In the genomic region with DNA sequence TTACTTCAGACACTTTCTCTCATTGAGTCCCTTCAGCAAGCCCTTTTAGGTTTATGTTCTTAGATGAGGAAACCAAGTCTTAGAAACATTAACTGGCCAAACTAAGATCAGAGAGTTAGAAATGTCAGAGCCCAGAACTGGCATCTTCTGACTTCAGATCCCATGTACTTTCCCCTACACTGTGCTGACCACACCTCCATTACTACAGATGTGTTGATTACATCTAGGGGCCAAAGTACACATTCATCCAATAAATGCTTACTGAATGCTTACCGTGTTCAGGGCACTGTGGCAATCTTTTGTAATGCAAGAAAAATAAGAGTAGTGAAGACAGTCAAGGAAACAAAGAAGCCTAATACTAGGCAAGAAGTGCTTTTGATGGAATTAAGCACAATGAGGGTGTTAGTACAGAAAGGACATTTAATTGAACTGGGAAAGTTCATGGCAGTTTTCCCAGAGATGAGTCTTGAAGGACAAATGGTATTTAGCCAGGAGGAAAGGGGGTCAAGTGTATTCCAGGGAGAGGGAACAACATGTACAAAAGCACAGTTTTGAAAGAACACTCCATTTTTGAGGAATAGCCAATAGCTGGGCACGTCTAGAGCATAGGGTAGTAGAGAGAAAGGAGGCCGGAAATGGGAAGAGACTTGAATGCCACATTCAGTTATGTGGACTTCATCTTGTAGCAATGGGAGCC, we compare ENCODE assay signal across 14 cellular contexts.
A peak's percentile ranks its signal among the peaks of the same experiment; 100 is the strongest.
DNase-seq lines count a peak whose midpoint lies in the region; ATAC-seq and TF ChIP-seq lines count a peak whose summit lies in the region.
"Had no signal": no experiment of that assay in that cellular context is flagged by ENCODE, and none has a peak within 500 bp of the region (broad histone marks: within the 10 kb centered on the region; RNA-seq: fewer than 3 reads in every experiment).

No MANE protein-coding gene starts in this region.

- H2AFZ ChIP-seq in hepatocyte, result no peak overlapping the region

- H3K4me1 ChIP-seq in hepatocyte (ENCODE audit: insufficient read depth), result peaks cover 4% of the 10 kb centered on the region
- H3K4me1 ChIP-seq: left lung had no signal

- no peaks in the 10 kb centered on the region for H3K9me3 Mint-ChIP-seq in WTC11
- H3K9me3 Mint-ChIP-seq: activated CD8-positive, alpha-beta T cell treated with anti-CD3 and anti-CD28 coated beads for 36 hours had no signal

- H3K4me2 ChIP-seq in hepatocyte, result no peak overlapping the region

- H3K27ac ChIP-seq in hepatocyte, result peak overlapping the region; percentile 44
- H3K27ac ChIP-seq: left lung had no signal

- H3K36me3 Mint-ChIP-seq in WTC11, result no peaks in the 10 kb centered on the region

- H3K9me3 ChIP-seq in hepatocyte (ENCODE audit: low read depth), result no peaks in the 10 kb centered on the region
- H3K9me3 ChIP-seq: left lung had no signal

- no peaks in the 10 kb centered on the region for H3K79me2 ChIP-seq in hepatocyte

- no peak for ATAC-seq in GM21786 (IDR thresholded peaks at IDR 0.05; ENCODE audit: unreplicated experiment)
- ATAC-seq in WTC11, result no peak
- ATAC-seq: activated CD8-positive, alpha-beta T cell treated with anti-CD3 and anti-CD28 coated beads for 36 hours; K562; left lung had no signal

- H3K27ac Mint-ChIP-seq in WTC11, result no peak overlapping the region
- H3K27ac Mint-ChIP-seq: activated CD8-positive, alpha-beta T cell treated with anti-CD3 and anti-CD28 coated beads for 36 hours had no signal

- POLR2A ChIA-PET in WTC11 (lab: Charles Lee), result no interaction called here

- H4K20me1 ChIP-seq in hepatocyte (ENCODE audit: insufficient read depth, poor library complexity, severe bottlenecking), result no peaks in the 10 kb centered on the region

- H3K36me3 ChIP-seq in hepatocyte (replicated peaks; ENCODE audit: insufficient read depth, low read depth), result no peaks in the 10 kb centered on the region
- H3K36me3 ChIP-seq: left lung had no signal

- WGBS in hepatocyte (ENCODE audit: low lambda C conversion rate, missing lambda C conversion rate), result 80% methylated on average over 3 of the region's 3 CpGs

- in situ Hi-C loops in G401 (cut with HindIII; ENCODE audit: low sequenced_read_pairs), result no loop called here

- peaks cover 19% of the 10 kb centered on the region for H3K4me1 Mint-ChIP-seq in WTC11

- CTCF ChIA-PET in WTC11 (lab: Charles Lee), result no interaction called here

- peak; percentile 27 for DNase-seq in G401 (ENCODE audit: low spot score)
- peak; percentile 53 for DNase-seq in amniotic epithelial cell (ENCODE audit: low read depth)
- DNase-seq in hepatocyte (ENCODE audit: low spot score), result peak; percentile 46
- peak; percentile 89 for DNase-seq in renal cortical epithelial cell (ENCODE audit: low read depth)
- no peak for DNase-seq in amniotic stem cell (lab: John Stamatoyannopoulos, UW)
- DNase-seq in ureter (ENCODE audit: low spot score), result no peak
- DNase-seq in WTC11 (ENCODE audit: low spot score), result no peak
- DNase-seq: activated CD8-positive, alpha-beta T cell treated with anti-CD3 and anti-CD28 coated beads for 36 hours; COR-L47; left lung; NCI-H187; NCI-H748 treated with DMSO at 0.1 percent for 48 hours had no signal

- no peaks in the 10 kb centered on the region for H3K9me2 ChIP-seq in hepatocyte (replicated peaks; ENCODE audit: insufficient read depth)

- no peaks in the 10 kb centered on the region for H3K27me3 Mint-ChIP-seq in WTC11 (ENCODE audit: low read depth)

- H3K4me3 ChIP-seq in hepatocyte, result no peak overlapping the region
- H3K4me3 ChIP-seq: K562, left lung had no signal

- TF ChIP-seq CTCF in hepatocyte (IDR thresholded peaks at IDR 0.05; ENCODE audit: poor library complexity) (no peak), WTC11 (IDR thresholded peaks at IDR 0.05) (no peak)

- H3K4me3 Mint-ChIP-seq in WTC11, result no peak overlapping the region
- H3K4me3 Mint-ChIP-seq: activated CD8-positive, alpha-beta T cell treated with anti-CD3 and anti-CD28 coated beads for 36 hours had no signal

- no peaks in the 10 kb centered on the region for H3K27me3 ChIP-seq in hepatocyte
- H3K27me3 ChIP-seq: left lung had no signal

TF ChIP-seq in WTC11, 78 proteins besides CTCF, POLR2A, EP300 and RAD21:
- TF ChIP-seq, protein P1, sequence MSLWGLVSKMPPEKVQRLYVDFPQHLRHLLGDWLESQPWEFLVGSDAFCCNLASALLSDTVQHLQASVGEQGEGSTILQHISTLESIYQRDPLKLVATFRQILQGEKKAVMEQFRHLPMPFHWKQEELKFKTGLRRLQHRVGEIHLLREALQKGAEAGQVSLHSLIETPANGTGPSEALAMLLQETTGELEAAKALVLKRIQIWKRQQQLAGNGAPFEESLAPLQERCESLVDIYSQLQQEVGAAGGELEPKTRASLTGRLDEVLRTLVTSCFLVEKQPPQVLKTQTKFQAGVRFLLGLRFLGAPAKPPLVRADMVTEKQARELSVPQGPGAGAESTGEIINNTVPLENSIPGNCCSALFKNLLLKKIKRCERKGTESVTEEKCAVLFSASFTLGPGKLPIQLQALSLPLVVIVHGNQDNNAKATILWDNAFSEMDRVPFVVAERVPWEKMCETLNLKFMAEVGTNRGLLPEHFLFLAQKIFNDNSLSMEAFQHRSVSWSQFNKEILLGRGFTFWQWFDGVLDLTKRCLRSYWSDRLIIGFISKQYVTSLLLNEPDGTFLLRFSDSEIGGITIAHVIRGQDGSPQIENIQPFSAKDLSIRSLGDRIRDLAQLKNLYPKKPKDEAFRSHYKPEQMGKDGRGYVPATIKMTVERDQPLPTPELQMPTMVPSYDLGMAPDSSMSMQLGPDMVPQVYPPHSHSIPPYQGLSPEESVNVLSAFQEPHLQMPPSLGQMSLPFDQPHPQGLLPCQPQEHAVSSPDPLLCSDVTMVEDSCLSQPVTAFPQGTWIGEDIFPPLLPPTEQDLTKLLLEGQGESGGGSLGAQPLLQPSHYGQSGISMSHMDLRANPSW (CRISPR knock-in tag; conservative IDR thresholded peaks at IDR 0.05; ENCODE audit: low read depth), result no peak
- TF ChIP-seq ZNF263 (CRISPR knock-in tag; IDR thresholded peaks at IDR 0.05; ENCODE audit: low read depth) (no peak), ETV6 (CRISPR knock-in tag; IDR thresholded peaks at IDR 0.05) (no peak), ZNF416 (CRISPR knock-in tag; IDR thresholded peaks at IDR 0.05) (no peak), ESRRA (CRISPR knock-in tag; IDR thresholded peaks at IDR 0.05; ENCODE audit: borderline replicate concordance) (no peak), JAZF1 (CRISPR knock-in tag; IDR thresholded peaks at IDR 0.05) (no peak), ZNF671 (CRISPR knock-in tag; IDR thresholded peaks at IDR 0.05) (no peak), GRHL2 (CRISPR knock-in tag; IDR thresholded peaks at IDR 0.05; ENCODE audit: insufficient replicate concordance, severe bottlenecking) (no peak), SMAD3 (CRISPR knock-in tag; IDR thresholded peaks at IDR 0.05; ENCODE audit: borderline replicate concordance) (no peak), TEAD4 (CRISPR knock-in tag; IDR thresholded peaks at IDR 0.05) (no peak), NFE2L1 (CRISPR knock-in tag; IDR thresholded peaks at IDR 0.05) (no peak)
- TF ChIP-seq, protein P2, sequence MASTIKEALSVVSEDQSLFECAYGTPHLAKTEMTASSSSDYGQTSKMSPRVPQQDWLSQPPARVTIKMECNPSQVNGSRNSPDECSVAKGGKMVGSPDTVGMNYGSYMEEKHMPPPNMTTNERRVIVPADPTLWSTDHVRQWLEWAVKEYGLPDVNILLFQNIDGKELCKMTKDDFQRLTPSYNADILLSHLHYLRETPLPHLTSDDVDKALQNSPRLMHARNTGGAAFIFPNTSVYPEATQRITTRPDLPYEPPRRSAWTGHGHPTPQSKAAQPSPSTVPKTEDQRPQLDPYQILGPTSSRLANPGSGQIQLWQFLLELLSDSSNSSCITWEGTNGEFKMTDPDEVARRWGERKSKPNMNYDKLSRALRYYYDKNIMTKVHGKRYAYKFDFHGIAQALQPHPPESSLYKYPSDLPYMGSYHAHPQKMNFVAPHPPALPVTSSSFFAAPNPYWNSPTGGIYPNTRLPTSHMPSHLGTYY (CRISPR knock-in tag; IDR thresholded peaks at IDR 0.05), result no peak
- TF ChIP-seq, protein P3, sequence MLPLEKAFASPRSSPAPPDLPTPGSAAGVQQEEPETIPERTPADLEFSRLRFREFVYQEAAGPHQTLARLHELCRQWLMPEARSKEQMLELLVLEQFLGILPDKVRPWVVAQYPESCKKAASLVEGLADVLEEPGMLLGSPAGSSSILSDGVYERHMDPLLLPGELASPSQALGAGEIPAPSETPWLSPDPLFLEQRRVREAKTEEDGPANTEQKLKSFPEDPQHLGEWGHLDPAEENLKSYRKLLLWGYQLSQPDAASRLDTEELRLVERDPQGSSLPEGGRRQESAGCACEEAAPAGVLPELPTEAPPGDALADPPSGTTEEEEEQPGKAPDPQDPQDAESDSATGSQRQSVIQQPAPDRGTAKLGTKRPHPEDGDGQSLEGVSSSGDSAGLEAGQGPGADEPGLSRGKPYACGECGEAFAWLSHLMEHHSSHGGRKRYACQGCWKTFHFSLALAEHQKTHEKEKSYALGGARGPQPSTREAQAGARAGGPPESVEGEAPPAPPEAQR (CRISPR knock-in tag; IDR thresholded peaks at IDR 0.05), result no peak
- TF ChIP-seq, protein P4, sequence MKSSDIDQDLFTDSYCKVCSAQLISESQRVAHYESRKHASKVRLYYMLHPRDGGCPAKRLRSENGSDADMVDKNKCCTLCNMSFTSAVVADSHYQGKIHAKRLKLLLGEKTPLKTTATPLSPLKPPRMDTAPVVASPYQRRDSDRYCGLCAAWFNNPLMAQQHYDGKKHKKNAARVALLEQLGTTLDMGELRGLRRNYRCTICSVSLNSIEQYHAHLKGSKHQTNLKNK (CRISPR knock-in tag; IDR thresholded peaks at IDR 0.05), result no peak
- TF ChIP-seq, protein P5, sequence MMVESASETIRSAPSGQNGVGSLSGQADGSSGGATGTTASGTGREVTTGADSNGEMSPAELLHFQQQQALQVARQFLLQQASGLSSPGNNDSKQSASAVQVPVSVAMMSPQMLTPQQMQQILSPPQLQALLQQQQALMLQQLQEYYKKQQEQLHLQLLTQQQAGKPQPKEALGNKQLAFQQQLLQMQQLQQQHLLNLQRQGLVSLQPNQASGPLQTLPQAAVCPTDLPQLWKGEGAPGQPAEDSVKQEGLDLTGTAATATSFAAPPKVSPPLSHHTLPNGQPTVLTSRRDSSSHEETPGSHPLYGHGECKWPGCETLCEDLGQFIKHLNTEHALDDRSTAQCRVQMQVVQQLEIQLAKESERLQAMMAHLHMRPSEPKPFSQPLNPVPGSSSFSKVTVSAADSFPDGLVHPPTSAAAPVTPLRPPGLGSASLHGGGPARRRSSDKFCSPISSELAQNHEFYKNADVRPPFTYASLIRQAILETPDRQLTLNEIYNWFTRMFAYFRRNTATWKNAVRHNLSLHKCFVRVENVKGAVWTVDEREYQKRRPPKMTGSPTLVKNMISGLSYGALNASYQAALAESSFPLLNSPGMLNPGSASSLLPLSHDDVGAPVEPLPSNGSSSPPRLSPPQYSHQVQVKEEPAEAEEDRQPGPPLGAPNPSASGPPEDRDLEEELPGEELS (CRISPR knock-in tag; IDR thresholded peaks at IDR 0.05), result no peak

Comparison
In these comparisons a context has a peak if more than half of its experiments do, and no peak if none do; other contexts are left out.
1. DNase-seq: peak in G401 (single experiment), amniotic epithelial cell (single experiment), hepatocyte (single experiment) and renal cortical epithelial cell (single experiment); none in amniotic stem cell (single experiment), ureter (single experiment) and WTC11 (single experiment).